ENCODE assay signal across 28 cellular contexts in genomic region chr6:127435717-127436220, GRCh38. TPM values are rescaled to one million over a fixed set of nuclear protein-coding genes. Genes with fewer than 3 reads are reported as not detected.
"Had no signal": no experiment of that assay in that cellular context is flagged by ENCODE, and none has a peak within 500 bp of the region (broad histone marks: within the 10 kb centered on the region; RNA-seq: fewer than 3 reads in every experiment).

No MANE protein-coding gene starts in this region.

- DNase-seq: activated CD4-positive, alpha-beta memory T cell treated with anti-CD3 and anti-CD28 coated beads, Interleukin-2, amount 10 ng/mL, durations not matched to agents 7 days and 5 days; activated CD4-positive, alpha-beta T cell treated with anti-CD3 and anti-CD28 coated beads for 1 hour; activated CD4-positive, alpha-beta T cell treated with anti-CD3 and anti-CD28 coated beads for 4 hours; activated CD4-positive, alpha-beta T cell treated with anti-CD3 and anti-CD28 coated beads, Interleukin-2, amount 10 ng/mL, durations not matched to agents 7 days and 5 days; activated CD4-positive, alpha-beta T cell treated with anti-CD3 and anti-CD28 coated beads, Interleukin-2, amount 50 U/mL, for 4 hours; activated CD8-positive, alpha-beta memory T cell treated with anti-CD3 and anti-CD28 coated beads, Interleukin-2, amount 50 U/mL, for 48 hours; activated gamma-delta T cell; activated naive CD4-positive, alpha-beta T cell; activated naive CD4-positive, alpha-beta T cell treated with anti-CD3 and anti-CD28 coated beads, Interleukin-2, amount 10 ng/mL, durations not matched to agents 7 days and 5 days; activated naive CD8-positive, alpha-beta T cell treated with anti-CD3 and anti-CD28 coated beads, Interleukin-2, amount 10 ng/mL, durations not matched to agents 7 days and 5 days; activated T-cell treated with anti-CD3 and anti-CD28 coated beads for 4 hours; activated T-cell treated with anti-CD3 and anti-CD28 coated beads, Interleukin-2, amount 50 U/mL, for 24 hours; activated T-cell treated with anti-CD3 and anti-CD28 coated beads, Interleukin-2, amount 50 U/mL, for 72 hours; central memory CD4-positive, alpha-beta T cell; cerebellar nuclear complex; colonic mucosa; effector CD8-positive, alpha-beta T cell; head of caudate nucleus; T-helper 2 cell had no signal

- H3K4me1 ChIP-seq: ascending aorta, breast epithelium, colonic mucosa had no signal

- H3K27me3 ChIP-seq: ascending aorta, breast epithelium, cardiac muscle cell, colonic mucosa had no signal

- FAIRE-seq: endometrium, endothelial cell of umbilical vein had no signal

- H3K27ac ChIP-seq: ascending aorta, breast epithelium, cardiac muscle cell, colonic mucosa, epithelial cell of prostate had no signal

- H3K36me3 ChIP-seq: ascending aorta, breast epithelium, cardiac muscle cell, colonic mucosa had no signal

- H3K4me3 ChIP-seq: ascending aorta, breast epithelium, cardiac muscle cell, colonic mucosa had no signal

- ATAC-seq: activated naive CD4-positive, alpha-beta T cell treated with anti-CD3 and anti-CD28 coated beads, Interleukin-2, amount 50 U/mL, for 72 hours; activated T-cell treated with anti-CD3 and anti-CD28 coated beads, Interleukin-2, amount 50 U/mL, for 72 hours; WTC11 had no signal

- H3K9me3 ChIP-seq: ascending aorta, breast epithelium, colonic mucosa had no signal

RNA-seq across cellular contexts. Expression of gene KIAA0408, which starts 23.4 kb away (rescaled TPM):
- total RNA-seq: ascending aorta, dermis microvascular lymphatic vessel endothelial cell, endothelial cell of umbilical vein had no signal
- polyA plus RNA-seq: endothelial cell of umbilical vein had no signal
